Comparison of ENCODE assay signal across 7 cellular contexts in the genomic region with DNA sequence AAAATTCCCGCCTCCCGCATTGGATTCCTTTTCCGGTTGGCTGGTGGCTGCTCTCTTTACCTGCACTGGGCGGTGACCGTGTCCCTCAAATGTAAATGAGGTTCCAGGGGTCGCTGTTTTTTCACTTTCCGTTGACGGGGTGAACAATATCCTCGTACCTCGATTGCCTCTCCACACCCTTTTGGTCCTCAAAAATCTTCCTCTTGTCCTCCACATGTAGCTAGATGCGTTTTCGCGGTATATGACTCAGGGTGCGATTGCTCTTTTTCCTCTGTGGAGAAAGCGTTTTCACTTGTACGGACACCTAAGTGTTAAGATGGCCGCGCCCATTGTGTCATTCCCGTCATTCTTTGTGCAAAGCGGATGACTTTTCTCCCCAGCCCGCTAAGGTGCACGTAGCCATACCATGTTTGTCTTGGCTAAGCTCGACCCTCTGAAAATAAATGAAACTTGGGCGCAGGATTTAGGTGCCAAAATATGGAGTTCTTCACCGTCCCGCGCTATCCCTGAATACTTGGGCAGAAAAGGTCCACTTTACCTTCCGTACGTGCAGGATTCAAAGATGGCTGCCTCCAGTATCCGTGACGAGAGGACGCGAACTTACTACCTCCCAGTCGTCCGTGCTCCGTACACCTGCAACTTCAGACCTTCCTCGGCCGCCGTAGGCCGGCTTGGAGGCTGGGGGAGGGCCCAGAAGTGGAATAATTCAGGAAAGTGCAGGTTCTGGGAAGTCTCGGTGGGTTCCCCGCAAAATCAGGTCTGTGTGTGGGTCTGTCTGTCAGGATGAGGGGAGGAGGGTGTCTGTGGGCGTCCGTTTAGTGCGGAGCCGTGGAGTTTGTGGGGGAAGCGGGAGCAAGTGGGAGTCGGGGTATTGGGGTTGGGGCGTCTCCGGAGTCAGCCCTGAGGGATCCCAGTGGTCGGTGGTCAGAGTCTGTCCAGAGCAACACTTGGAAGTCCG. TPM values are rescaled to one million over a fixed set of nuclear protein-coding genes. Genes with fewer than 3 reads are reported as not detected.
DNase-seq lines count a peak whose midpoint lies in the region; ATAC-seq, FAIRE-seq and TF ChIP-seq lines count a peak whose summit lies in the region.

A gene (plus strand): TSS at position 689 of the 958 bp plus-strand sequence. CDS start 8,749 bp downstream, outside the sequence.

- WGBS in iPS DF 6.9 (ENCODE audit: insufficient coverage, insufficient read length) = no CpG with 5 or more reads among the region's 52 CpGs
- 0 to 1% methylated on average over 52 of the region's 52 CpGs for WGBS in sigmoid colon, 2 donors

- H3K9me3 ChIP-seq in iPS DF 6.9 (ENCODE audit: control insufficient read depth, insufficient read depth, low read length) (peaks cover 3% of the 10 kb centered on the region), sigmoid colon (peaks cover 12 to 19% (median 13%) of the 10 kb centered on the region in 4 donors)

- H3K27me3 ChIP-seq in brain microvascular endothelial cell (replicated peaks) (no peaks in the 10 kb centered on the region), iPS DF 6.9 (ENCODE audit: control insufficient read depth, insufficient read depth, low read length) (no peaks in the 10 kb centered on the region), sigmoid colon (no peaks in the 10 kb centered on the region)

- peak; percentile 85 for ATAC-seq in HG02943 (IDR thresholded peaks at IDR 0.05; ENCODE audit: low read depth, unreplicated experiment)

- H3K4me1 ChIP-seq in iPS DF 6.9 (ENCODE audit: control insufficient read depth, insufficient read depth, low read length) (no peaks in the 10 kb centered on the region), sigmoid colon (peaks cover 0 to 14% (median 11%) of the 10 kb centered on the region in 4 donors)

- intact Hi-C loops in sigmoid colon (cut with DNase I) = loop anchor here (1.0 kb wide), 1 partner anchor 39 kb away; no protein-coding TSS in a partner anchor

- H3K27ac ChIP-seq in brain microvascular endothelial cell (peak within 1 kb of the TSS; percentile 69), iPS DF 6.9 (ENCODE audit: low read length) (no peak within 1 kb of the TSS), sigmoid colon (peak within 1 kb of the TSS; percentile 81 to 88 (median 86))

- TF ChIP-seq EP300 in sigmoid colon (IDR thresholded peaks at IDR 0.05) = no peak

- peak; percentile 69 for FAIRE-seq in TTC549 (lab: Jason Lieb, UNC)

- peaks cover 5% of the 10 kb centered on the region for H3K36me3 ChIP-seq in brain microvascular endothelial cell (replicated peaks)
- H3K36me3 ChIP-seq in iPS DF 6.9 (ENCODE audit: control insufficient read depth, insufficient read depth, low read length) = no peaks in the 10 kb centered on the region
- peaks cover 4 to 24% (median 13%) of the 10 kb centered on the region in 4 donors for H3K36me3 ChIP-seq in sigmoid colon

- in situ Hi-C loops in brain microvascular endothelial cell (cut with HindIII; ENCODE audit: low pct_ligation_motif_present, low sequenced_read_pairs) = no loop called here

- DNase-seq in NCI-H2029 treated with DMSO at 0.1 percent for 48 hours (lab: John Stamatoyannopoulos, UW) = peak; percentile 91
- DNase-seq in brain microvascular endothelial cell = peak; percentile 90
- DNase-seq in iPS DF 6.9 (ENCODE audit: low read depth, low spot score) = peak; percentile 90
- peak; percentile 92 for DNase-seq in sigmoid colon

- TF ChIP-seq CTCF in brain microvascular endothelial cell (IDR thresholded peaks at IDR 0.05; ENCODE audit: low read depth, low read length, missing control alignments) (peak; percentile 23), sigmoid colon (IDR thresholded peaks at IDR 0.05) (peak in 1 of 4 experiments; percentile 12)

- H3K4me3 ChIP-seq in brain microvascular endothelial cell (ENCODE audit: low read depth, low read length) (peak within 1 kb of the TSS; percentile 94), iPS DF 6.9 (ENCODE audit: low read length) (peak within 1 kb of the TSS; percentile 75), sigmoid colon (peak within 1 kb of the TSS; percentile 68 to 91 (median 84))

- TF ChIP-seq POLR2A in GM15510 (IDR thresholded peaks at IDR 0.05; ENCODE audit: borderline replicate concordance, extremely low read depth, insufficient read length) (peak; percentile 35), sigmoid colon (IDR thresholded peaks at IDR 0.05) (no peak)

RNA-seq across cellular contexts. Expression of the gene that starts here (rescaled TPM):
- 1 to 10 TPM; 2.4 to 8.1 (median 5.9) TPM for total RNA-seq in sigmoid colon
- polyA plus RNA-seq in sigmoid colon = 1 to 10 TPM; 2.8 to 7.8 (median 3.0) TPM
